In genomic region chr4:21011106-21011505, GRCh38 we compare ENCODE assay signal across 1 cellular context.
TF ChIP-seq lines count a peak whose summit lies in the region.

No MANE protein-coding gene starts in this region.

TF ChIP-seq in WTC11, 78 proteins besides CTCF, POLR2A, EP300 and RAD21 (continued from another document):
- TF ChIP-seq FOXP4 (CRISPR knock-in tag; IDR thresholded peaks at IDR 0.05) (no peak), CBFB (CRISPR knock-in tag; IDR thresholded peaks at IDR 0.05; ENCODE audit: low read depth) (no peak)
